Comparison of ENCODE assay signal across 10 cellular contexts in the genomic region with DNA sequence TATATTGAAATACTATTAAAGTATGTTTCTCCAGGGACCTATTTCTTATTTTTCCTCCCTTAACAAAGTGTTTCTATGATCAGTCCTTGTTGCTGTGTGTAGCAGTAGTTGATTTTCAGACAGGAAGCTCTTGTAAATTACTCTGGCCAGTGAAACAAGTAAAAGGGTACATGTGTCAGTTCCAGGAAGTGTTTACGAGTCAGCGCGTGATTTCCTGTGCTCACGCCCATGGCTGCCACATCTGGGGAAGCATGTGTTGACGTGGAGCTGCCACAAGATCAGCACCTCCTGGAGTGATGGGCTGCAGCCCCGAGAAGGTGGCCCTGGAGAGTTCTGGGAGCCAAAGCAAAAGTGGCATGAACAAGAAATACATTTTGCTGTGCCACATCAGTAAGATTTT. TPM values are rescaled to one million over a fixed set of nuclear protein-coding genes. Genes with fewer than 3 reads are reported as not detected.
DNase-seq lines count a peak whose midpoint lies in the region; ATAC-seq and TF ChIP-seq lines count a peak whose summit lies in the region.
"Had no signal": no experiment of that assay in that cellular context is flagged by ENCODE, and none has a peak within 500 bp of the region (broad histone marks: within the 10 kb centered on the region; RNA-seq: fewer than 3 reads in every experiment).

No MANE protein-coding gene starts in this region.

- H3F3A ChIP-seq in smooth muscle cell (ENCODE audit: low read depth) = no peaks in the 10 kb centered on the region

- peak; percentile 68 for ATAC-seq in HG02885 (IDR thresholded peaks at IDR 0.05; ENCODE audit: poor library complexity, unreplicated experiment)
- ATAC-seq in SK-N-SH treated with all-trans-retinoic acid at 6 μM for 48 hours = no peak
- no peak for ATAC-seq in HG02642 (IDR thresholded peaks at IDR 0.05; ENCODE audit: poor library complexity, unreplicated experiment)

- no peaks in the 10 kb centered on the region for H3K27me3 ChIP-seq in A673 (replicated peaks; ENCODE audit: insufficient read depth, low read depth, low read length, poor library complexity)
- H3K27me3 ChIP-seq in smooth muscle cell (ENCODE audit: low read depth) = no peaks in the 10 kb centered on the region

- BruUV-seq in A673 (replicated peaks; lab: Mats Ljungman, UMichigan) = no TSS peak

- H2AFZ ChIP-seq in smooth muscle cell (ENCODE audit: low read depth) = no peak overlapping the region

- CTCF ChIA-PET in A673 (lab: Charles Lee) = no interaction called here

- POLR2A ChIA-PET in A673 (lab: Charles Lee; ENCODE audit: low non-redundant PET) = no interaction called here

- DNase-seq in A673 (ENCODE audit: low spot score) = peak; percentile 39
- DNase-seq in activated CD4-positive, alpha-beta T cell treated with anti-CD3 and anti-CD28 coated beads for 4 hours = peak; percentile 64 to 65
- DNase-seq in effector CD8-positive, alpha-beta T cell (lab: John Stamatoyannopoulos, UW) = peak; percentile 34
- peak; percentile 32 to 43 for DNase-seq in stimulated activated CD4-positive, alpha-beta T cell treated with anti-CD3 and anti-CD28 coated beads, Interleukin-12 subunit alpha, Interleukin-12 subunit beta, amount 100 ng/mL, for 24 hours (ENCODE audit: low read depth in 2 of 2)
- no peak for DNase-seq in smooth muscle cell (lab: John Stamatoyannopoulos, UW; ENCODE audit: unreplicated experiment)

- H3K4me1 ChIP-seq in A673 (ENCODE audit: insufficient read depth, low read length, poor library complexity, severe bottlenecking) = no peaks in the 10 kb centered on the region
- H3K4me1 ChIP-seq in smooth muscle cell (ENCODE audit: low read depth) = no peaks in the 10 kb centered on the region

- H3K36me3 ChIP-seq in A673 (ENCODE audit: insufficient read depth, low read length, poor library complexity, severe bottlenecking) = no peaks in the 10 kb centered on the region
- H3K36me3 ChIP-seq in smooth muscle cell (ENCODE audit: low read depth) = no peaks in the 10 kb centered on the region

- no peaks in the 10 kb centered on the region for H3K79me2 ChIP-seq in smooth muscle cell (ENCODE audit: low read depth)

- WGBS in smooth muscle cell (ENCODE audit: low lambda C conversion rate) = 58% methylated on average over 6 of the region's 6 CpGs

- no peak overlapping the region for H3K4me2 ChIP-seq in smooth muscle cell

- no peaks in the 10 kb centered on the region for H4K20me1 ChIP-seq in smooth muscle cell (ENCODE audit: low read depth)

- H3K27ac ChIP-seq in A673 (ENCODE audit: low read depth, low read length, poor library complexity, severe bottlenecking) (no peak overlapping the region), smooth muscle cell (ENCODE audit: low read depth) (no peak overlapping the region)

- no peak for TF ChIP-seq CTCF in A673 (conservative IDR thresholded peaks at IDR 0.05; ENCODE audit: low read depth, low read length)
- no peak for TF ChIP-seq CTCF in smooth muscle cell (IDR thresholded peaks at IDR 0.05; ENCODE audit: borderline replicate concordance, insufficient read depth, poor library complexity, severe bottlenecking)

- no peak overlapping the region for H3K9ac ChIP-seq in smooth muscle cell (ENCODE audit: low read depth)

- H3K9me3 ChIP-seq in A673 (ENCODE audit: low read depth, low read length, poor library complexity, severe bottlenecking) = no peaks in the 10 kb centered on the region
- no peaks in the 10 kb centered on the region for H3K9me3 ChIP-seq in smooth muscle cell (replicated peaks; ENCODE audit: low read depth)

- intact Hi-C loops in A673 (cut with micrococcal nuclease; ENCODE audit: unreplicated experiment) = no loop called here

- H3K4me3 ChIP-seq in A673 (ENCODE audit: low read depth, low read length, poor library complexity, severe bottlenecking) (no peak overlapping the region), smooth muscle cell (no peak overlapping the region)

TF ChIP-seq in SK-N-SH treated with all-trans-retinoic acid at 6 μM for 48 hours, 23 proteins besides CTCF, POLR2A, EP300 and RAD21:
- TF ChIP-seq CSDC2 (CRISPR knock-in tag; IDR thresholded peaks at IDR 0.05) = no peak
- no peak for TF ChIP-seq RARB (CRISPR knock-in tag; IDR thresholded peaks at IDR 0.05)
- TF ChIP-seq, protein P1, sequence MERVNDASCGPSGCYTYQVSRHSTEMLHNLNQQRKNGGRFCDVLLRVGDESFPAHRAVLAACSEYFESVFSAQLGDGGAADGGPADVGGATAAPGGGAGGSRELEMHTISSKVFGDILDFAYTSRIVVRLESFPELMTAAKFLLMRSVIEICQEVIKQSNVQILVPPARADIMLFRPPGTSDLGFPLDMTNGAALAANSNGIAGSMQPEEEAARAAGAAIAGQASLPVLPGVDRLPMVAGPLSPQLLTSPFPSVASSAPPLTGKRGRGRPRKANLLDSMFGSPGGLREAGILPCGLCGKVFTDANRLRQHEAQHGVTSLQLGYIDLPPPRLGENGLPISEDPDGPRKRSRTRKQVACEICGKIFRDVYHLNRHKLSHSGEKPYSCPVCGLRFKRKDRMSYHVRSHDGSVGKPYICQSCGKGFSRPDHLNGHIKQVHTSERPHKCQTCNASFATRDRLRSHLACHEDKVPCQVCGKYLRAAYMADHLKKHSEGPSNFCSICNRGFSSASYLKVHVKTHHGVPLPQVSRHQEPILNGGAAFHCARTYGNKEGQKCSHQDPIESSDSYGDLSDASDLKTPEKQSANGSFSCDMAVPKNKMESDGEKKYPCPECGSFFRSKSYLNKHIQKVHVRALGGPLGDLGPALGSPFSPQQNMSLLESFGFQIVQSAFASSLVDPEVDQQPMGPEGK (CRISPR knock-in tag; IDR thresholded peaks at IDR 0.05; ENCODE audit: borderline replicate concordance) = no peak
- TF ChIP-seq, protein P2, sequence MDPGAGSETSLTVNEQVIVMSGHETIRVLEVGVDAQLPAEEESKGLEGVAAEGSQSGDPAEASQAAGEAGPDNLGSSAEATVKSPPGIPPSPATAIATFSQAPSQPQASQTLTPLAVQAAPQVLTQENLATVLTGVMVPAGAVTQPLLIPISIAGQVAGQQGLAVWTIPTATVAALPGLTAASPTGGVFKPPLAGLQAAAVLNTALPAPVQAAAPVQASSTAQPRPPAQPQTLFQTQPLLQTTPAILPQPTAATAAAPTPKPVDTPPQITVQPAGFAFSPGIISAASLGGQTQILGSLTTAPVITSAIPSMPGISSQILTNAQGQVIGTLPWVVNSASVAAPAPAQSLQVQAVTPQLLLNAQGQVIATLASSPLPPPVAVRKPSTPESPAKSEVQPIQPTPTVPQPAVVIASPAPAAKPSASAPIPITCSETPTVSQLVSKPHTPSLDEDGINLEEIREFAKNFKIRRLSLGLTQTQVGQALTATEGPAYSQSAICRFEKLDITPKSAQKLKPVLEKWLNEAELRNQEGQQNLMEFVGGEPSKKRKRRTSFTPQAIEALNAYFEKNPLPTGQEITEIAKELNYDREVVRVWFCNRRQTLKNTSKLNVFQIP (CRISPR knock-in tag; IDR thresholded peaks at IDR 0.05; ENCODE audit: borderline replicate concordance, low read depth) = no peak
- TF ChIP-seq BACH2 (CRISPR knock-in tag; IDR thresholded peaks at IDR 0.05; ENCODE audit: borderline replicate concordance) = no peak
- TF ChIP-seq ZNF8 (CRISPR knock-in tag; IDR thresholded peaks at IDR 0.05) = no peak
- no peak for TF ChIP-seq PPARA (CRISPR knock-in tag; IDR thresholded peaks at IDR 0.05; ENCODE audit: borderline replicate concordance)
- no peak for TF ChIP-seq ARNTL (CRISPR knock-in tag; IDR thresholded peaks at IDR 0.05; ENCODE audit: borderline replicate concordance, low read depth)
- TF ChIP-seq OSR1 (CRISPR knock-in tag; IDR thresholded peaks at IDR 0.05) = no peak
- no peak for TF ChIP-seq ZC3H10 (CRISPR knock-in tag; IDR thresholded peaks at IDR 0.05)
- no peak for TF ChIP-seq ZNF565 (CRISPR knock-in tag; conservative IDR thresholded peaks at IDR 0.05; ENCODE audit: low read depth)

RNA-seq across cellular contexts. Expression of a gene that starts 38.6 kb away (rescaled TPM):
- not detected in 2 replicates for total RNA-seq in A673 (2021)
- not detected in 2 replicates for total RNA-seq in smooth muscle cell
- not detected in 2 replicates for polyA plus RNA-seq in smooth muscle cell
- total RNA-seq: neural crest cell had no signal
- polyA plus RNA-seq: AG04450 had no signal
